In genomic region chr18:69948919-69949537, GRCh38 we compare ENCODE assay signal across 8 cellular contexts. TPM values are rescaled to one million over a fixed set of nuclear protein-coding genes. Genes with fewer than 3 reads are reported as not detected.
DNase-seq lines count a peak whose midpoint lies in the region; ATAC-seq and TF ChIP-seq lines count a peak whose summit lies in the region.

No MANE protein-coding gene starts in this region.

- H3K27ac ChIP-seq in PC-3 (ENCODE audit: low read length): no peak overlapping the region

- ATAC-seq in GM18520 (IDR thresholded peaks at IDR 0.05; ENCODE audit: unreplicated experiment) (peak; percentile 88), HG02588 (IDR thresholded peaks at IDR 0.05; ENCODE audit: unreplicated experiment) (peak; percentile 95), PC-3 (no peak), WTC11 (no peak; the same call in 1 of the 2 replicates)

- no peaks in the 10 kb centered on the region for H3K9me3 ChIP-seq in PC-3 (ENCODE audit: low read length)

- peaks cover 18% of the 10 kb centered on the region for H3K9me3 Mint-ChIP-seq in WTC11

- no peaks in the 10 kb centered on the region for H3K4me1 ChIP-seq in PC-3 (ENCODE audit: insufficient read depth, low read length)

- H3K4me3 ChIP-seq in fibroblast of the aortic adventitia (ENCODE audit: low read depth, low read length): peak overlapping the region; percentile 10
- no peak overlapping the region for H3K4me3 ChIP-seq in PC-3 (ENCODE audit: low read length)

- intact Hi-C loops in PC-3 (cut with micrococcal nuclease): no loop called here

- peaks cover 11% of the 10 kb centered on the region for H3K4me1 Mint-ChIP-seq in WTC11

- H3K9ac ChIP-seq in PC-3 (ENCODE audit: low read length): no peak overlapping the region

- no peak overlapping the region for H3K4me3 Mint-ChIP-seq in WTC11

- H3K27me3 Mint-ChIP-seq in WTC11 (ENCODE audit: low read depth): no peaks in the 10 kb centered on the region

- no peaks in the 10 kb centered on the region for H3F3A ChIP-seq in PC-3 (ENCODE audit: low read length, unreplicated experiment)

- peak; percentile 82 for DNase-seq in NOMO-1 treated with DMSO at 0.1 percent for 48 hours (lab: John Stamatoyannopoulos, UW; ENCODE audit: unreplicated experiment)
- peak; percentile 71 for DNase-seq in fibroblast of the aortic adventitia (ENCODE audit: low read depth)
- DNase-seq in stimulated activated CD8-positive, alpha-beta memory T cell treated with anti-CD3 and anti-CD28 coated beads, Interleukin-4, amount 100 ng/mL, for 48 hours: peak; percentile 77
- no peak for DNase-seq in PC-3
- DNase-seq in cortex of kidney (lab: John Stamatoyannopoulos, UW): no peak
- no peak for DNase-seq in WTC11 (ENCODE audit: low spot score)

- no peaks in the 10 kb centered on the region for H3K79me2 ChIP-seq in PC-3 (ENCODE audit: low read length)

- POLR2A ChIA-PET in PC-3 (lab: Charles Lee; ENCODE audit: unreplicated experiment): no interaction called here
- POLR2A ChIA-PET in WTC11 (lab: Charles Lee): no interaction called here

- H4K20me1 ChIP-seq in PC-3 (ENCODE audit: low read length): no peaks in the 10 kb centered on the region

- H3K36me3 ChIP-seq in PC-3 (ENCODE audit: low read depth, low read length): no peaks in the 10 kb centered on the region

- no peaks in the 10 kb centered on the region for H3K9me2 ChIP-seq in PC-3 (replicated peaks; ENCODE audit: low read length)

- no peak for TF ChIP-seq CTCF in fibroblast of the aortic adventitia (IDR thresholded peaks at IDR 0.05; ENCODE audit: insufficient read depth, low read length)
- TF ChIP-seq CTCF in PC-3 (conservative IDR thresholded peaks at IDR 0.05; ENCODE audit: low read depth, low read length): no peak
- TF ChIP-seq CTCF in WTC11 (IDR thresholded peaks at IDR 0.05): no peak

- BruUV-seq in PC-3 (replicated peaks; lab: Mats Ljungman, UMichigan): no TSS peak

- no peak overlapping the region for H2AFZ ChIP-seq in PC-3 (ENCODE audit: low read length)

- H3K36me3 Mint-ChIP-seq in WTC11: no peaks in the 10 kb centered on the region; the same call in 1 of the 2 replicates

- no peak overlapping the region for H3K4me2 ChIP-seq in PC-3 (ENCODE audit: low read length)

- H3K27ac Mint-ChIP-seq in WTC11: no peak overlapping the region

- CTCF ChIA-PET in PC-3 (lab: Charles Lee) (no interaction called here), WTC11 (lab: Charles Lee) (no interaction called here)

- H3K27me3 ChIP-seq in PC-3 (ENCODE audit: low read length): no peaks in the 10 kb centered on the region

TF ChIP-seq in WTC11, 78 proteins besides CTCF, POLR2A, EP300 and RAD21:
- TF ChIP-seq E2F5 (CRISPR knock-in tag; IDR thresholded peaks at IDR 0.05) (no peak), NR3C1 (CRISPR knock-in tag; conservative IDR thresholded peaks at IDR 0.05; ENCODE audit: low read depth) (no peak), ARID4B (CRISPR knock-in tag; IDR thresholded peaks at IDR 0.05; ENCODE audit: borderline replicate concordance) (no peak), NFYB (CRISPR knock-in tag; conservative IDR thresholded peaks at IDR 0.05; ENCODE audit: low read depth) (no peak), TP53 (CRISPR knock-in tag; IDR thresholded peaks at IDR 0.05) (no peak), ZNF263 (CRISPR knock-in tag; IDR thresholded peaks at IDR 0.05; ENCODE audit: low read depth) (no peak)

RNA-seq across cellular contexts. Expression of gene CD226, which starts 1.4 kb away (rescaled TPM):
- total RNA-seq in fibroblast of the aortic adventitia (ENCODE audit: low replicate concordance) (0.08 and 0.99 TPM in 2 replicates), PC-3 (2014; rRNA removed) (0.26 and 0.69 TPM in 2 replicates), WTC11 (2021) (0.23 to 0.55 TPM (median 0.24 TPM) in 3 replicates)

Comparison
In these comparisons a context has a peak if more than half of its experiments do, and no peak if none do; other contexts are left out.
1. ATAC-seq: peak in GM18520 (single experiment) and HG02588 (single experiment); none in PC-3 (single experiment) and WTC11 (single experiment).
2. DNase-seq: peak in NOMO-1 treated with DMSO at 0.1 percent for 48 hours (single experiment), fibroblast of the aortic adventitia (single experiment) and stimulated activated CD8-positive, alpha-beta memory T cell treated with anti-CD3 and anti-CD28 coated beads, Interleukin-4, amount 100 ng/mL, for 48 hours (single experiment); none in PC-3 (single experiment), cortex of kidney (single experiment) and WTC11 (single experiment).